9 cellular contexts compared by ENCODE assay signal in genomic region chr1:224358288-224358687, GRCh38. TPM values are rescaled to one million over a fixed set of nuclear protein-coding genes. Genes with fewer than 3 reads are reported as not detected.
DNase-seq lines count a peak whose midpoint lies in the region; ATAC-seq and TF ChIP-seq lines count a peak whose summit lies in the region.
"Had no signal": no experiment of that assay in that cellular context is flagged by ENCODE, and none has a peak within 500 bp of the region (broad histone marks: within the 10 kb centered on the region; RNA-seq: fewer than 3 reads in every experiment).

No MANE protein-coding gene starts in this region.

- peaks cover 65% of the 10 kb centered on the region for H3K79me2 ChIP-seq in SK-N-SH (ENCODE audit: insufficient read depth)

- no peak for TF ChIP-seq RAD21 in SK-N-SH (IDR thresholded peaks at IDR 0.05; ENCODE audit: low read length)

- TF ChIP-seq CTCF in SK-N-SH (IDR thresholded peaks at IDR 0.05) (no peak), WTC11 (IDR thresholded peaks at IDR 0.05) (no peak), gastroesophageal sphincter (IDR thresholded peaks at IDR 0.05) (no peak), spleen (IDR thresholded peaks at IDR 0.05 in 8 of 11, conservative IDR thresholded peaks at IDR 0.05 in 3 of 11) (no peak), GM13976 (IDR thresholded peaks at IDR 0.05; ENCODE audit: borderline replicate concordance, control extremely low read depth, extremely low read depth, insufficient read depth, missing control alignments) (no peak)

- H3K27ac ChIP-seq in SK-N-SH (ENCODE audit: low read depth in 2 of 2, low read length in 1 of 2), result no peak overlapping the region; a peak in 1 of 4 replicates
- peak overlapping the region in 3 of 4 donors; percentile 92 to 95 (median 94) for H3K27ac ChIP-seq in gastroesophageal sphincter
- H3K27ac ChIP-seq in spleen, result peak overlapping the region in 7 of 8 donors; percentile 88 to 96 (median 93)

- POLR2A ChIA-PET in SK-N-SH (lab: Yijun Ruan, JAX) (no interaction called here), WTC11 (lab: Charles Lee) (no interaction called here)

- no peak for TF ChIP-seq EP300 in SK-N-SH (IDR thresholded peaks at IDR 0.05; ENCODE audit: borderline replicate concordance in 1 of 2, low read depth in 1 of 2, low read length in 1 of 2)
- TF ChIP-seq EP300 in gastroesophageal sphincter (IDR thresholded peaks at IDR 0.05), result no peak

- peak overlapping the region; percentile 80; the same call in 1 of the 2 replicates for H3K9ac ChIP-seq in SK-N-SH

- peaks cover 14% of the 10 kb centered on the region for H3K36me3 Mint-ChIP-seq in WTC11

- H3K9me3 ChIP-seq in SK-N-SH (no peaks in the 10 kb centered on the region), gastroesophageal sphincter (no peaks in the 10 kb centered on the region), spleen (no peaks in the 10 kb centered on the region)
- H3K9me3 ChIP-seq: testis had no signal

- CTCF ChIA-PET in SK-N-SH (lab: Yijun Ruan, JAX) (interaction anchor here (1.1 to 1.2 kb wide), 3 partner anchors 25 to 242 kb away, joined by 3 to 5 read pairs (median 4); no protein-coding TSS in a partner anchor), WTC11 (lab: Charles Lee) (no interaction called here)

- H4K20me1 ChIP-seq in SK-N-SH (ENCODE audit: insufficient read depth), result peaks cover 13% of the 10 kb centered on the region

- peak overlapping the region; percentile 73 for H3K4me2 ChIP-seq in SK-N-SH

- H3K4me1 ChIP-seq in SK-N-SH (ENCODE audit: control insufficient read depth in 1 of 2, insufficient read depth in 2 of 2, low read depth in 1 of 2, low read length in 1 of 2), result peaks cover 0 to 8% of the 10 kb centered on the region in 2 experiments; a peak in 3 of 4 replicates
- H3K4me1 ChIP-seq in gastroesophageal sphincter, result peaks cover 4 to 34% (median 14%) of the 10 kb centered on the region in 3 donors
- H3K4me1 ChIP-seq in spleen, result peaks cover 10 to 58% (median 29%) of the 10 kb centered on the region in 6 donors

- ATAC-seq in SK-N-SH treated with all-trans-retinoic acid at 6 μM for 48 hours (no peak), WTC11 (no peak), gastroesophageal sphincter (no peak), GM21423 (IDR thresholded peaks at IDR 0.05; ENCODE audit: unreplicated experiment) (no peak), GM21825 (IDR thresholded peaks at IDR 0.05; ENCODE audit: unreplicated experiment) (no peak)

- in situ Hi-C loops in GM13976 (cut with MboI; ENCODE audit: low sequenced_read_pairs, unreplicated experiment), result no loop called here

- H3K27ac Mint-ChIP-seq in WTC11, result no peak overlapping the region

- H3K36me3 ChIP-seq in SK-N-SH (replicated peaks in 1 of 2; ENCODE audit: control insufficient read depth in 1 of 2, insufficient read depth in 2 of 2, low read length in 1 of 2), result peaks cover 0 to 14% of the 10 kb centered on the region in 2 experiments
- no peaks in the 10 kb centered on the region for H3K36me3 ChIP-seq in gastroesophageal sphincter
- peaks cover 0 to 31% (median 0%) of the 10 kb centered on the region in 6 donors for H3K36me3 ChIP-seq in spleen

- H3K4me3 Mint-ChIP-seq in WTC11, result peak overlapping the region; percentile 88

- H3K27me3 ChIP-seq in SK-N-SH (ENCODE audit: insufficient read depth) (no peaks in the 10 kb centered on the region), gastroesophageal sphincter (no peaks in the 10 kb centered on the region), spleen (replicated peaks in 1 of 7) (no peaks in the 10 kb centered on the region)
- H3K27me3 ChIP-seq: testis had no signal

- no peaks in the 10 kb centered on the region for H3F3A ChIP-seq in SK-N-SH (replicated peaks; ENCODE audit: insufficient read depth)

- peaks cover 5% of the 10 kb centered on the region for H3K9me3 Mint-ChIP-seq in WTC11

- intact Hi-C loops in spleen (cut with DNase I; ENCODE audit: low total_unique reads), result no loop called here

- H3K4me3 ChIP-seq in SK-N-SH (ENCODE audit: low read depth in 2 of 2, low read length in 1 of 2) (peak overlapping the region; percentile 74 to 80), gastroesophageal sphincter (peak overlapping the region in 1 of 2 donors; percentile 91), spleen (peak overlapping the region in 4 of 8 donors; percentile 84 to 98 (median 93))

- TF ChIP-seq POLR2A in gastroesophageal sphincter (IDR thresholded peaks at IDR 0.05) (no peak), spleen (IDR thresholded peaks at IDR 0.05) (no peak)

- DNase-seq in SK-N-SH, result no peak
- DNase-seq in WTC11 (ENCODE audit: low spot score), result no peak
- peak; percentile 80 for DNase-seq in spleen
- no peak for DNase-seq in GM13976 (ENCODE audit: low spot score)
- DNase-seq: testis had no signal

- no peak overlapping the region for H2AFZ ChIP-seq in SK-N-SH (ENCODE audit: low read depth)

- no peaks in the 10 kb centered on the region for H3K9me2 ChIP-seq in SK-N-SH

- no peaks in the 10 kb centered on the region for H3K27me3 Mint-ChIP-seq in WTC11 (ENCODE audit: low read depth)

- peaks cover 20% of the 10 kb centered on the region for H3K4me1 Mint-ChIP-seq in WTC11

- WGBS in SK-N-SH (ENCODE audit: low lambda C conversion rate), result 42% methylated on average over 4 of the region's 4 CpGs
- WGBS in gastroesophageal sphincter (ENCODE audit: low coverage in 1 of 2), 2 donors, result 56 to 61% methylated on average over 4 of the region's 4 CpGs
- 48 to 72% (median 59%) methylated on average over 4 of the region's 4 CpGs for WGBS in spleen, 5 donors

TF ChIP-seq in SK-N-SH, 30 proteins besides CTCF, POLR2A, EP300 and RAD21 (continues in another document):
- TF ChIP-seq POLR2AphosphoS5 (IDR thresholded peaks at IDR 0.05; ENCODE audit: low read depth, low read length) (no peak), ELF1 (IDR thresholded peaks at IDR 0.05) (no peak), RXRA (IDR thresholded peaks at IDR 0.05; ENCODE audit: borderline replicate concordance, low read depth) (no peak), MXI1 (IDR thresholded peaks at IDR 0.05; ENCODE audit: low read depth, low read length) (no peak)

TF ChIP-seq in SK-N-SH treated with all-trans-retinoic acid at 6 μM for 48 hours, 23 proteins besides CTCF, POLR2A, EP300 and RAD21 (continues in another document):
- TF ChIP-seq SNAI2 (CRISPR knock-in tag; IDR thresholded peaks at IDR 0.05) (no peak), TSHZ2 (CRISPR knock-in tag; IDR thresholded peaks at IDR 0.05) (no peak)

TF ChIP-seq in WTC11, 78 proteins besides CTCF, POLR2A, EP300 and RAD21 (continues in another document):
- TF ChIP-seq FOXJ3 (CRISPR knock-in tag; IDR thresholded peaks at IDR 0.05; ENCODE audit: borderline replicate concordance) (no peak), CREM (CRISPR knock-in tag; IDR thresholded peaks at IDR 0.05) (no peak), GRHL2 (CRISPR knock-in tag; IDR thresholded peaks at IDR 0.05; ENCODE audit: insufficient replicate concordance, severe bottlenecking) (no peak), ZNF281 (CRISPR knock-in tag; IDR thresholded peaks at IDR 0.05) (no peak), ZBTB43 (CRISPR knock-in tag; IDR thresholded peaks at IDR 0.05) (no peak), GABPB1 (CRISPR knock-in tag; IDR thresholded peaks at IDR 0.05) (no peak), FOXP1 (CRISPR knock-in tag; IDR thresholded peaks at IDR 0.05; ENCODE audit: borderline replicate concordance) (no peak), ZNF423 (CRISPR knock-in tag; IDR thresholded peaks at IDR 0.05) (no peak), ZNF232 (CRISPR knock-in tag; IDR thresholded peaks at IDR 0.05) (no peak), MXD4 (CRISPR knock-in tag; IDR thresholded peaks at IDR 0.05; ENCODE audit: borderline replicate concordance) (no peak), ZNF138 (CRISPR knock-in tag; conservative IDR thresholded peaks at IDR 0.05) (no peak)

RNA-seq across cellular contexts. Expression of gene CNIH4, which starts 1.6 kb away (rescaled TPM):
- 37.7 and 56.8 TPM in 2 replicates for polyA plus RNA-seq in SK-N-SH (2012; rRNA removed)
- polyA plus RNA-seq in SK-N-SH (2012; cell fraction: cytosol; rRNA removed), result 63.4 and 80.0 TPM in 2 replicates
- 24.4 and 26.1 TPM in 2 replicates for polyA plus RNA-seq in SK-N-SH (2012; cell fraction: nucleus; rRNA removed)
- total RNA-seq in WTC11 (2021), result 64.3 to 77.8 TPM (median 66.0 TPM) in 3 replicates
- total RNA-seq in gastroesophageal sphincter, result 10 to 100 TPM; 35.3 to 63.4 (median 41.5) TPM
- 10 to 100 TPM; 23.9 to 47.1 (median 32.8) TPM for total RNA-seq in spleen
- 10 to 100 TPM; 19.3 to 31.9 (median 23.1) TPM for polyA plus RNA-seq in spleen

RNA-seq across cellular contexts. Expression of gene NVL, which starts 28.3 kb away (rescaled TPM):
- polyA plus RNA-seq in SK-N-SH (2012; rRNA removed) (12.4 and 17.5 TPM in 2 replicates), spleen (10 to 100 TPM; 27.4 to 61.9 (median 42.4) TPM)
- polyA plus RNA-seq in SK-N-SH (2012; cell fraction: cytosol; rRNA removed), result 13.4 and 15.1 TPM in 2 replicates
- polyA plus RNA-seq in SK-N-SH (2012; cell fraction: nucleus; rRNA removed), result 37.1 and 40.5 TPM in 2 replicates
- total RNA-seq in WTC11 (2021) (32.8 to 34.7 TPM (median 33.4 TPM) in 3 replicates), gastroesophageal sphincter (10 to 100 TPM; 11.7 to 40.5 (median 15.4) TPM), spleen (10 to 100 TPM; 23.3 to 39.0 (median 33.2) TPM)

Comparison
In these comparisons a context has a peak if more than half of its experiments do, and no peak if none do; other contexts are left out.
1. H3K27ac ChIP-seq: peak in gastroesophageal sphincter (3 of 4) and spleen (7 of 8); none in SK-N-SH (0 of 2).